In the genomic region with DNA sequence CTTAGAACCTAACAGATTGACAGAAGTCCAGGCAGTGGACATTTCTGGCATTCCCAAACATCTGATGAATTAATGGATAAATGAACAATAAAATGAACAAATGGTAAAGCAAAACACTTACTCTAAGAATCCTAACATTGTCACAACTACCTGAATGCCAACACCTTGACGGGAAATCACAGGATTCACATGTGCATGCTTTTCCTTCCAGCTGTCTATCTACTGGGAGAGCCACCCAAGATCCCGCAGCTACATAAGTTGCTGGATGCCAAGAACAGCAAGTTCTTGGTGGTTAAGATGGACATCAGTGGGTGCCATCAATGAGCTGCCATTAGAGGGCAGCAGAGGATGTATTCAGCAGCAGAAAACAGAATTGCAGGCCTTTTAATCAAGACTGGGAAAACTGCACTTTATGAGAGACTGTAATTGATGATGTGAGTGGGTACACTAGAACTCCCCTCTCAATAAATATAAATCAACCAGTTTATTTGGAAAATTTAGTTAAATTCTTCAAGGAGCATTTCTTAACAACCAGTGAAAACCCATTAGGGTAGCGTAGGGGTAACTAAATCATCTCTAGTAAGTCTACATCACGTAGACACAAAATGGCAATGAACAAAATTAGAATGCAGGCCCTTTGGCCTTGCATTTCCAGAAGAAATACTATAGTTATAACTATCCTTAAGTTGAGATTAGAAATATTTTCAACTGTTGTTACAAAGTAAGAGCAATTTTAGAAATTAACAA, we compare ENCODE assay signal across 8 cellular contexts. TPM values are rescaled to one million over a fixed set of nuclear protein-coding genes. Genes with fewer than 3 reads are reported as not detected.
DNase-seq lines count a peak whose midpoint lies in the region; ATAC-seq and TF ChIP-seq lines count a peak whose summit lies in the region.

No MANE protein-coding gene starts in this region.

- TF ChIP-seq POLR2A in gastrocnemius medialis (IDR thresholded peaks at IDR 0.05) = no peak

- intact Hi-C loops in ascending aorta (cut with DNase I) = loop anchor here (5.0 kb wide), 2 partner anchors 123 to 203 kb away; no protein-coding TSS in a partner anchor
- intact Hi-C loops in gastrocnemius medialis (cut with DNase I; ENCODE audit: low total_unique reads) = loop anchor here (5.0 kb wide), 1 partner anchor 193 kb away; no protein-coding TSS in a partner anchor

- H3K9ac ChIP-seq in MM.1S (ENCODE audit: low read length) (no peak overlapping the region), SK-N-MC (ENCODE audit: insufficient read length) (no peak overlapping the region)

- ATAC-seq in GM21786 (IDR thresholded peaks at IDR 0.05; ENCODE audit: unreplicated experiment) (peak; percentile 87), gastrocnemius medialis (peak; percentile 97 to 98)

- H3K9me2 ChIP-seq in MM.1S (replicated peaks; ENCODE audit: insufficient read depth, low read length) = no peaks in the 10 kb centered on the region

- no peak overlapping the region for H3K4me3 ChIP-seq in MM.1S (ENCODE audit: low read length)
- H3K4me3 ChIP-seq in SK-N-MC = no peak overlapping the region
- H3K4me3 ChIP-seq in ascending aorta = no peak overlapping the region
- no peak overlapping the region for H3K4me3 ChIP-seq in gastrocnemius medialis

- no peak overlapping the region for H2AFZ ChIP-seq in MM.1S (ENCODE audit: low read length)

- H3K4me1 ChIP-seq in MM.1S (ENCODE audit: low read length) (no peaks in the 10 kb centered on the region), ascending aorta (peaks cover 4 to 19% of the 10 kb centered on the region in 2 donors), gastrocnemius medialis (peaks cover 5 to 12% of the 10 kb centered on the region in 2 donors)

- H3K27me3 ChIP-seq in MM.1S (replicated peaks; ENCODE audit: insufficient read depth, low read length) = no peaks in the 10 kb centered on the region
- H3K27me3 ChIP-seq in ascending aorta = no peaks in the 10 kb centered on the region
- H3K27me3 ChIP-seq in gastrocnemius medialis = no peaks in the 10 kb centered on the region

- peak; percentile 92 for DNase-seq in G401 (ENCODE audit: low spot score)
- DNase-seq in MM.1S = peak; percentile 66
- DNase-seq in SK-N-MC (ENCODE audit: low read depth, low spot score) = peak; percentile 50
- peak in 1 of 2 donors; percentile 88 for DNase-seq in ascending aorta (ENCODE audit: low spot score in 2 of 2)
- peak; percentile 64 to 87 for DNase-seq in hippocampal formation (lab: John Stamatoyannopoulos, UW)
- peak; percentile 53 to 74 for DNase-seq in gastrocnemius medialis
- no peak for DNase-seq in GOT3 (lab: John Stamatoyannopoulos, UW)

- H3K4me2 ChIP-seq in MM.1S (ENCODE audit: low read depth, low read length) = no peak overlapping the region

- H3K9me3 ChIP-seq in MM.1S (replicated peaks; ENCODE audit: insufficient read depth, low read length) (no peaks in the 10 kb centered on the region), SK-N-MC (ENCODE audit: low read depth, low read length) (no peaks in the 10 kb centered on the region), ascending aorta (no peaks in the 10 kb centered on the region), gastrocnemius medialis (no peaks in the 10 kb centered on the region)

- no peak overlapping the region for H3K27ac ChIP-seq in MM.1S (ENCODE audit: low read length)
- H3K27ac ChIP-seq in SK-N-MC = no peak overlapping the region
- no peak overlapping the region for H3K27ac ChIP-seq in ascending aorta
- peak overlapping the region in 2 of 4 donors; percentile 5 to 17 for H3K27ac ChIP-seq in gastrocnemius medialis

- 0 out of 2 replicates have a peak, but pooled peaks cover 3% of the 10 kb centered on the region for H3K79me2 ChIP-seq in MM.1S (ENCODE audit: low read length)

- TF ChIP-seq CTCF in MM.1S (IDR thresholded peaks at IDR 0.05; ENCODE audit: low read length) (peak; percentile 92), ascending aorta (IDR thresholded peaks at IDR 0.05) (peak; percentile 70 to 92 (median 71)), gastrocnemius medialis (IDR thresholded peaks at IDR 0.05 in 4 of 5, conservative IDR thresholded peaks at IDR 0.05 in 1 of 5) (peak; percentile 65 to 88 (median 69))

- H4K20me1 ChIP-seq in MM.1S (ENCODE audit: insufficient read depth, low read length) = no peaks in the 10 kb centered on the region

- in situ Hi-C loops in G401 (cut with HindIII; ENCODE audit: low sequenced_read_pairs) = no loop called here
- in situ Hi-C loops in gastrocnemius medialis (cut with MboI; ENCODE audit: low sequenced_read_pairs in 4 of 4) = loop anchor here in 2 of 4 donors (25.0 kb wide), 2 partner anchors 118 to 193 kb away; no protein-coding TSS in a partner anchor

- H3F3A ChIP-seq in MM.1S (ENCODE audit: insufficient read depth, low read length) = no peaks in the 10 kb centered on the region

- no peaks in the 10 kb centered on the region for H3K36me3 ChIP-seq in MM.1S (replicated peaks; ENCODE audit: insufficient read depth, low read length)
- H3K36me3 ChIP-seq in SK-N-MC (ENCODE audit: insufficient read depth, low read length) = no peaks in the 10 kb centered on the region
- no peaks in the 10 kb centered on the region for H3K36me3 ChIP-seq in ascending aorta
- no peaks in the 10 kb centered on the region for H3K36me3 ChIP-seq in gastrocnemius medialis

RNA-seq across cellular contexts. Expression of gene SESTD1, which starts 45.6 kb away (rescaled TPM):
- 1.9 and 3.9 TPM in 2 replicates for total RNA-seq in G401 (2014; rRNA removed; shearing (Covaris generic))
- total RNA-seq in ascending aorta (15.4 TPM), gastrocnemius medialis (10 to 100 TPM in 1 of 4 donors, 1 to 10 TPM in 3; 4.1 to 11.0 (median 8.6) TPM)
